ENCODE assay signal across 1 cellular context in the genomic region with DNA sequence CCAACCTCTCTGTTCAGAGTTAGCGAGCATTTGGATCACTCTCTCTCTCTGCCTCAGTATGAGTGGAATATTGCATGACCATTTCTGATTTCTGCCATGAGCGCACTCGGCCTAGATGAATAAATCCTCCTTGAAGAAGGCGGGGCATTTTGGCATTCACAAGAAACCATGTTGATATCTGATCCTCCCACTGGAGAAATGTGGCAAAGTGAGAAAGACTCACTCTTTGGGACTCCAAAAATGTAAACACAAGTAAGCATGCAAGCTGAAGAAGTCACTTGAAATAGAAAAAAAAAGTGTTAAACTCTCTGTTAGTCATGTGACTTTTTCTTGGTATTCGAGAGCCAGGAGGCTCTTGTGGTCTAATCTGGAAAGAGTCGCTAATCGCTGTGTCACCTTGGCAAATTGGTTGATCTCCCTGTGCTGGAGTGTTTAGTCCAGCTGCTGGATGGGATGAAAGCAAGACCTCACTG.
TF ChIP-seq lines count a peak whose summit lies in the region.

No MANE protein-coding gene starts in this region.

TF ChIP-seq in GM23338, 12 proteins besides CTCF, POLR2A, EP300 and RAD21:
- TF ChIP-seq, protein P1, sequence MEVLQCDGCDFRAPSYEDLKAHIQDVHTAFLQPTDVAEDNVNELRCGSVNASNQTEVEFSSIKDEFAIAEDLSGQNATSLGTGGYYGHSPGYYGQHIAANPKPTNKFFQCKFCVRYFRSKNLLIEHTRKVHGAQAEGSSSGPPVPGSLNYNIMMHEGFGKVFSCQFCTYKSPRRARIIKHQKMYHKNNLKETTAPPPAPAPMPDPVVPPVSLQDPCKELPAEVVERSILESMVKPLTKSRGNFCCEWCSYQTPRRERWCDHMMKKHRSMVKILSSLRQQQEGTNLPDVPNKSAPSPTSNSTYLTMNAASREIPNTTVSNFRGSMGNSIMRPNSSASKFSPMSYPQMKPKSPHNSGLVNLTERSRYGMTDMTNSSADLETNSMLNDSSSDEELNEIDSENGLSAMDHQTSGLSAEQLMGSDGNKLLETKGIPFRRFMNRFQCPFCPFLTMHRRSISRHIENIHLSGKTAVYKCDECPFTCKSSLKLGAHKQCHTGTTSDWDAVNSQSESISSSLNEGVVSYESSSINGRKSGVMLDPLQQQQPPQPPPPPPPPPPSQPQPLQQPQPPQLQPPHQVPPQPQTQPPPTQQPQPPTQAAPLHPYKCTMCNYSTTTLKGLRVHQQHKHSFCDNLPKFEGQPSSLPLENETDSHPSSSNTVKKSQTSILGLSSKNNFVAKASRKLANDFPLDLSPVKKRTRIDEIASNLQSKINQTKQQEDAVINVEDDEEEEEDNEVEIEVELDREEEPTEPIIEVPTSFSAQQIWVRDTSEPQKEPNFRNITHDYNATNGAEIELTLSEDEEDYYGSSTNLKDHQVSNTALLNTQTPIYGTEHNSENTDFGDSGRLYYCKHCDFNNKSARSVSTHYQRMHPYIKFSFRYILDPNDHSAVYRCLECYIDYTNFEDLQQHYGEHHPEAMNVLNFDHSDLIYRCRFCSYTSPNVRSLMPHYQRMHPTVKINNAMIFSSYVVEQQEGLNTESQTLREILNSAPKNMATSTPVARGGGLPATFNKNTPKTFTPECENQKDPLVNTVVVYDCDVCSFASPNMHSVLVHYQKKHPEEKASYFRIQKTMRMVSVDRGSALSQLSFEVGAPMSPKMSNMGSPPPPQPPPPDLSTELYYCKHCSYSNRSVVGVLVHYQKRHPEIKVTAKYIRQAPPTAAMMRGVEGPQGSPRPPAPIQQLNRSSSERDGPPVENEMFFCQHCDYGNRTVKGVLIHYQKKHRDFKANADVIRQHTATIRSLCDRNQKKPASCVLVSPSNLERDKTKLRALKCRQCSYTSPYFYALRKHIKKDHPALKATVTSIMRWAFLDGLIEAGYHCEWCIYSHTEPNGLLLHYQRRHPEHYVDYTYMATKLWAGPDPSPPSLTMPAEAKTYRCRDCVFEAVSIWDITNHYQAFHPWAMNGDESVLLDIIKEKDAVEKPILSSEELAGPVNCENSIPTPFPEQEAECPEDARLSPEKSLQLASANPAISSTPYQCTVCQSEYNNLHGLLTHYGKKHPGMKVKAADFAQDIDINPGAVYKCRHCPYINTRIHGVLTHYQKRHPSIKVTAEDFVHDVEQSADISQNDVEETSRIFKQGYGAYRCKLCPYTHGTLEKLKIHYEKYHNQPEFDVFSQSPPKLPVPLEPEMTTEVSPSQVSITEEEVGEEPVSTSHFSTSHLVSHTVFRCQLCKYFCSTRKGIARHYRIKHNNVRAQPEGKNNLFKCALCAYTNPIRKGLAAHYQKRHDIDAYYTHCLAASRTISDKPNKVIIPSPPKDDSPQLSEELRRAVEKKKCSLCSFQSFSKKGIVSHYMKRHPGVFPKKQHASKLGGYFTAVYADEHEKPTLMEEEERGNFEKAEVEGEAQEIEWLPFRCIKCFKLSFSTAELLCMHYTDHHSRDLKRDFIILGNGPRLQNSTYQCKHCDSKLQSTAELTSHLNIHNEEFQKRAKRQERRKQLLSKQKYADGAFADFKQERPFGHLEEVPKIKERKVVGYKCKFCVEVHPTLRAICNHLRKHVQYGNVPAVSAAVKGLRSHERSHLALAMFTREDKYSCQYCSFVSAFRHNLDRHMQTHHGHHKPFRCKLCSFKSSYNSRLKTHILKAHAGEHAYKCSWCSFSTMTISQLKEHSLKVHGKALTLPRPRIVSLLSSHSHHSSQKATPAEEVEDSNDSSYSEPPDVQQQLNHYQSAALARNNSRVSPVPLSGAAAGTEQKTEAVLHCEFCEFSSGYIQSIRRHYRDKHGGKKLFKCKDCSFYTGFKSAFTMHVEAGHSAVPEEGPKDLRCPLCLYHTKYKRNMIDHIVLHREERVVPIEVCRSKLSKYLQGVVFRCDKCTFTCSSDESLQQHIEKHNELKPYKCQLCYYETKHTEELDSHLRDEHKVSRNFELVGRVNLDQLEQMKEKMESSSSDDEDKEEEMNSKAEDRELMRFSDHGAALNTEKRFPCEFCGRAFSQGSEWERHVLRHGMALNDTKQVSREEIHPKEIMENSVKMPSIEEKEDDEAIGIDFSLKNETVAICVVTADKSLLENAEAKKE (CRISPR knock-in tag; IDR thresholded peaks at IDR 0.05): no peak
- TF ChIP-seq ZNF114 (CRISPR knock-in tag; IDR thresholded peaks at IDR 0.05): no peak
- no peak for TF ChIP-seq STAT1 (IDR thresholded peaks at IDR 0.05; ENCODE audit: unreplicated experiment)
- TF ChIP-seq, protein P2, sequence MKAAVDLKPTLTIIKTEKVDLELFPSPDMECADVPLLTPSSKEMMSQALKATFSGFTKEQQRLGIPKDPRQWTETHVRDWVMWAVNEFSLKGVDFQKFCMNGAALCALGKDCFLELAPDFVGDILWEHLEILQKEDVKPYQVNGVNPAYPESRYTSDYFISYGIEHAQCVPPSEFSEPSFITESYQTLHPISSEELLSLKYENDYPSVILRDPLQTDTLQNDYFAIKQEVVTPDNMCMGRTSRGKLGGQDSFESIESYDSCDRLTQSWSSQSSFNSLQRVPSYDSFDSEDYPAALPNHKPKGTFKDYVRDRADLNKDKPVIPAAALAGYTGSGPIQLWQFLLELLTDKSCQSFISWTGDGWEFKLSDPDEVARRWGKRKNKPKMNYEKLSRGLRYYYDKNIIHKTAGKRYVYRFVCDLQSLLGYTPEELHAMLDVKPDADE (IDR thresholded peaks at IDR 0.05): no peak
- no peak for TF ChIP-seq ZNF331 (CRISPR knock-in tag; IDR thresholded peaks at IDR 0.05; ENCODE audit: low read depth)
- no peak for TF ChIP-seq EZH2phosphoT487 (IDR thresholded peaks at IDR 0.05; ENCODE audit: unreplicated experiment)
- TF ChIP-seq JUNB (IDR thresholded peaks at IDR 0.05; ENCODE audit: unreplicated experiment): no peak
- TF ChIP-seq EZH2 (IDR thresholded peaks at IDR 0.05; ENCODE audit: low read depth, unreplicated experiment): no peak
- no peak for TF ChIP-seq POLR2AphosphoS5 (IDR thresholded peaks at IDR 0.05; ENCODE audit: low read depth)
- no peak for TF ChIP-seq NANOG (IDR thresholded peaks at IDR 0.05; ENCODE audit: borderline replicate concordance)
- no peak for TF ChIP-seq CREB1 (CRISPR knock-in tag; IDR thresholded peaks at IDR 0.05; ENCODE audit: low read depth)
